Comparison of ENCODE assay signal across 2 cellular contexts in the genomic region with DNA sequence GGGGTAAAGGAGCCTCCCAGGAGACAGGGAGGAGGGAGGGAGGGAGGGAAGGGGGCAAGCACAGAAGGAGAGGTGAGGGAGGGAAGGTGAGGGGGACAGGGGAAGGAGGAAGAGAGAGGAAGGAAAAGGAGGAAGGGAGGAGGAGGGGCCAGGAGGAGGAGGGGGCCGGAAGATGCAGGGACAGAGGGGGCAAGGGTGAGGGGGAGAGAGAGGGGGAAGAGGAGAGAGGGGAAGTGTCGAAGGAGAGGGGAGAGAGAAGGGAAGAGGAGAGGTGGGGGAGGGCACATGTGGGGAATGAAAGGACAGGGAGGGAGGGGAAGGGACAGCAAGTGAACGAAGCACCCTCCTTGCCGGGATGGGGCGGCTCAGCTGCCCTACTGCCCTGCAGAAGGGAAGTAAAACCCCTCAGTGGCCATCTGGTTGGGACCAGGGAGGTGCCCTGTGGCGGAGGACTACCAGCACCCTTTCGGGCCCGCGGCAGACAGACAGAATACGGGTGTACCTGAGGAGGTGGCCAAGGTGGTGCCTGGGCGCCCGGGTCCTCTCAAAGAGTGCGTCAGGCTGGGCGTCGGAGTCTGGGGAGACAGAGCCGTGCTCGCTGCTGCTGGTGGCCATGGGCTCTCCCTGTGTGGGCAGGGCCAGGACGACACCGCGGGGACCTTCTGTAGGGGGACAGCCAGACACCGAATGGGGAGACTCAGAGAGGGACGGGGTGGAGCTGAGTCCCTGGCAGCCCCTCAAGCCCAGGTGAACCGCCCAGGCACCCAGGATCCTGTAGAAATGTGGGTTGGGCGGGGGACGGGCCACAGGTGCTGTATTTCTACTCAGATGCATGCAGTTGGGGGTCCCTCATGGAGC.
A peak's percentile ranks its signal among the peaks of the same experiment; 100 is the strongest.
TF ChIP-seq lines count a peak whose summit lies in the region.

No MANE protein-coding gene starts in this region.

TF ChIP-seq in HEK293, 187 proteins besides CTCF, POLR2A, EP300 and RAD21:
- TF ChIP-seq, protein P1, sequence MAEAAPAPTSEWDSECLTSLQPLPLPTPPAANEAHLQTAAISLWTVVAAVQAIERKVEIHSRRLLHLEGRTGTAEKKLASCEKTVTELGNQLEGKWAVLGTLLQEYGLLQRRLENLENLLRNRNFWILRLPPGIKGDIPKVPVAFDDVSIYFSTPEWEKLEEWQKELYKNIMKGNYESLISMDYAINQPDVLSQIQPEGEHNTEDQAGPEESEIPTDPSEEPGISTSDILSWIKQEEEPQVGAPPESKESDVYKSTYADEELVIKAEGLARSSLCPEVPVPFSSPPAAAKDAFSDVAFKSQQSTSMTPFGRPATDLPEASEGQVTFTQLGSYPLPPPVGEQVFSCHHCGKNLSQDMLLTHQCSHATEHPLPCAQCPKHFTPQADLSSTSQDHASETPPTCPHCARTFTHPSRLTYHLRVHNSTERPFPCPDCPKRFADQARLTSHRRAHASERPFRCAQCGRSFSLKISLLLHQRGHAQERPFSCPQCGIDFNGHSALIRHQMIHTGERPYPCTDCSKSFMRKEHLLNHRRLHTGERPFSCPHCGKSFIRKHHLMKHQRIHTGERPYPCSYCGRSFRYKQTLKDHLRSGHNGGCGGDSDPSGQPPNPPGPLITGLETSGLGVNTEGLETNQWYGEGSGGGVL (tag by site-specific recombination; IDR thresholded peaks at IDR 0.05) = peak; percentile 47
- TF ChIP-seq ZNF239 (tag by site-specific recombination; IDR thresholded peaks at IDR 0.05) = no peak
- TF ChIP-seq, protein P2, sequence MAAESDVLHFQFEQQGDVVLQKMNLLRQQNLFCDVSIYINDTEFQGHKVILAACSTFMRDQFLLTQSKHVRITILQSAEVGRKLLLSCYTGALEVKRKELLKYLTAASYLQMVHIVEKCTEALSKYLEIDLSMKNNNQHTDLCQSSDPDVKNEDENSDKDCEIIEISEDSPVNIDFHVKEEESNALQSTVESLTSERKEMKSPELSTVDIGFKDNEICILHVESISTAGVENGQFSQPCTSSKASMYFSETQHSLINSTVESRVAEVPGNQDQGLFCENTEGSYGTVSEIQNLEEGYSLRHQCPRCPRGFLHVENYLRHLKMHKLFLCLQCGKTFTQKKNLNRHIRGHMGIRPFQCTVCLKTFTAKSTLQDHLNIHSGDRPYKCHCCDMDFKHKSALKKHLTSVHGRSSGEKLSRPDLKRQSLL (tag by site-specific recombination; IDR thresholded peaks at IDR 0.05) = no peak
- peak; percentile 23; the same call in 1 of the 2 replicates for TF ChIP-seq EGR2 (tag by site-specific recombination; IDR thresholded peaks at IDR 0.05; ENCODE audit: low read depth)
- TF ChIP-seq ZNF146 (tag by site-specific recombination; IDR thresholded peaks at IDR 0.05) = no peak
- TF ChIP-seq GLIS1 (tag by site-specific recombination; IDR thresholded peaks at IDR 0.05) = 0 out of 2 replicates have a peak, but pooled peaks have one; percentile 24

TF ChIP-seq in HepG2, 621 proteins besides CTCF, POLR2A, EP300 and RAD21 (continued from another document):
- TF ChIP-seq, protein P3, sequence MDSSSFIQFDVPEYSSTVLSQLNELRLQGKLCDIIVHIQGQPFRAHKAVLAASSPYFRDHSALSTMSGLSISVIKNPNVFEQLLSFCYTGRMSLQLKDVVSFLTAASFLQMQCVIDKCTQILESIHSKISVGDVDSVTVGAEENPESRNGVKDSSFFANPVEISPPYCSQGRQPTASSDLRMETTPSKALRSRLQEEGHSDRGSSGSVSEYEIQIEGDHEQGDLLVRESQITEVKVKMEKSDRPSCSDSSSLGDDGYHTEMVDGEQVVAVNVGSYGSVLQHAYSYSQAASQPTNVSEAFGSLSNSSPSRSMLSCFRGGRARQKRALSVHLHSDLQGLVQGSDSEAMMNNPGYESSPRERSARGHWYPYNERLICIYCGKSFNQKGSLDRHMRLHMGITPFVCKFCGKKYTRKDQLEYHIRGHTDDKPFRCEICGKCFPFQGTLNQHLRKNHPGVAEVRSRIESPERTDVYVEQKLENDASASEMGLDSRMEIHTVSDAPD (CRISPR knock-in tag; IDR thresholded peaks at IDR 0.05) = no peak
- no peak for TF ChIP-seq ZNF143 (CRISPR knock-in tag; IDR thresholded peaks at IDR 0.05)
- no peak for TF ChIP-seq KLF11 (CRISPR knock-in tag; IDR thresholded peaks at IDR 0.05)
- TF ChIP-seq EHMT2 (IDR thresholded peaks at IDR 0.05; ENCODE audit: borderline replicate concordance, low read depth, low read length) = no peak
- TF ChIP-seq, protein P4, sequence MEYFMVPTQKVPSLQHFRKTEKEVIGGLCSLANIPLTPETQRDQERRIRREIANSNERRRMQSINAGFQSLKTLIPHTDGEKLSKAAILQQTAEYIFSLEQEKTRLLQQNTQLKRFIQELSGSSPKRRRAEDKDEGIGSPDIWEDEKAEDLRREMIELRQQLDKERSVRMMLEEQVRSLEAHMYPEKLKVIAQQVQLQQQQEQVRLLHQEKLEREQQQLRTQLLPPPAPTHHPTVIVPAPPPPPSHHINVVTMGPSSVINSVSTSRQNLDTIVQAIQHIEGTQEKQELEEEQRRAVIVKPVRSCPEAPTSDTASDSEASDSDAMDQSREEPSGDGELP (IDR thresholded peaks at IDR 0.05; ENCODE audit: borderline replicate concordance, low read depth) = no peak
- TF ChIP-seq SMAD1 (CRISPR knock-in tag; IDR thresholded peaks at IDR 0.05; ENCODE audit: borderline replicate concordance, low read depth) = no peak
- TF ChIP-seq, protein P5, sequence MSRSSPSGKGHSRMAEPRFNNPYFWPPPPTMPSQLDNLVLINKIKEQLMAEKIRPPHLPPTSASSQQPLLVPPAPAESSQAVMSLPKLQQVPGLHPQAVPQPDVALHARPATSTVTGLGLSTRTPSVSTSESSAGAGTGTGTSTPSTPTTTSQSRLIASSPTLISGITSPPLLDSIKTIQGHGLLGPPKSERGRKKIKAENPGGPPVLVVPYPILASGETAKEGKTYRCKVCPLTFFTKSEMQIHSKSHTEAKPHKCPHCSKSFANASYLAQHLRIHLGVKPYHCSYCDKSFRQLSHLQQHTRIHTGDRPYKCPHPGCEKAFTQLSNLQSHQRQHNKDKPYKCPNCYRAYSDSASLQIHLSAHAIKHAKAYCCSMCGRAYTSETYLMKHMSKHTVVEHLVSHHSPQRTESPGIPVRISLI (CRISPR knock-in tag; IDR thresholded peaks at IDR 0.05; ENCODE audit: borderline replicate concordance) = no peak
- TF ChIP-seq RARG (CRISPR knock-in tag; IDR thresholded peaks at IDR 0.05; ENCODE audit: low read depth) = no peak
- TF ChIP-seq NFE2 (CRISPR knock-in tag; IDR thresholded peaks at IDR 0.05) = no peak
- TF ChIP-seq, protein P6, sequence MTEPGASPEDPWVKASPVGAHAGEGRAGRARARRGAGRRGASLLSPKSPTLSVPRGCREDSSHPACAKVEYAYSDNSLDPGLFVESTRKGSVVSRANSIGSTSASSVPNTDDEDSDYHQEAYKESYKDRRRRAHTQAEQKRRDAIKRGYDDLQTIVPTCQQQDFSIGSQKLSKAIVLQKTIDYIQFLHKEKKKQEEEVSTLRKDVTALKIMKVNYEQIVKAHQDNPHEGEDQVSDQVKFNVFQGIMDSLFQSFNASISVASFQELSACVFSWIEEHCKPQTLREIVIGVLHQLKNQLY (CRISPR knock-in tag; IDR thresholded peaks at IDR 0.05) = no peak
